Comparison of ENCODE assay signal across 1 cellular context in the genomic region with DNA sequence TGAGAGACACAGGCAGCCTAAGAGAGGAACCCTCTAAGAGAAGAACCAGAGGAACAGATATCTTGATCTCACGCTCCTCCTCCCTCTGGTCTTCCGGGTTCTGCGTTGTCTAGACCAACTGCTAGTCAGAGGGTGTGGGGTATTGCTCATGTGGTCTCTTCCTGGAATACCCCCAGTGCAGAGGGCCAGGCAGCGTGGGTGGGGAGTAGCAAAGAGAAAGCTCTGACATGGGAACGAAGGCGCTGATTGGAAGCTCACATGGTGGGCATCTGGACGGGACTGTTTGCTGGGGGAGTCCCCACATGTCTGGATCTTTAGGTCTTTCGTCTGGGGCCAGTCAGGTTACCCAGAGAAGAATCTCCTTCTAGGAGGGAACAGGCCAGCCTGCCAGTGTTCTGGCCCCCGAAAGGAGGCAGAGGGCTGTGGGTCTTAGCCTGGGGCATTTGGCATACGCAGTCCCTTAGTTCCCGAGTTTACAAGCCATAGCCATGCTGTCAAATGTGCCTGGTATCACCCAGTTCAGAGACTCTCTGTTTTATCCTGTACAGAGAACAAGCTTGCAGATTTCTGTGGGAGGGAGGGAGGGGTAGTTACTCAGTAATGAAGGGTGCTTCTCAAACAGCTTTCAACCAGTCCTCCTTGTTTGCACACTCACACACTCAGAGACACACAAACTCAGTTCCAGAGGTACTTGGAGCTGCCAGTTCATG.
TF ChIP-seq lines count a peak whose summit lies in the region.

No MANE protein-coding gene starts in this region.

TF ChIP-seq in HepG2, 621 proteins besides CTCF, POLR2A, EP300 and RAD21 (continued from another document and continues in another):
- TF ChIP-seq, protein P1, sequence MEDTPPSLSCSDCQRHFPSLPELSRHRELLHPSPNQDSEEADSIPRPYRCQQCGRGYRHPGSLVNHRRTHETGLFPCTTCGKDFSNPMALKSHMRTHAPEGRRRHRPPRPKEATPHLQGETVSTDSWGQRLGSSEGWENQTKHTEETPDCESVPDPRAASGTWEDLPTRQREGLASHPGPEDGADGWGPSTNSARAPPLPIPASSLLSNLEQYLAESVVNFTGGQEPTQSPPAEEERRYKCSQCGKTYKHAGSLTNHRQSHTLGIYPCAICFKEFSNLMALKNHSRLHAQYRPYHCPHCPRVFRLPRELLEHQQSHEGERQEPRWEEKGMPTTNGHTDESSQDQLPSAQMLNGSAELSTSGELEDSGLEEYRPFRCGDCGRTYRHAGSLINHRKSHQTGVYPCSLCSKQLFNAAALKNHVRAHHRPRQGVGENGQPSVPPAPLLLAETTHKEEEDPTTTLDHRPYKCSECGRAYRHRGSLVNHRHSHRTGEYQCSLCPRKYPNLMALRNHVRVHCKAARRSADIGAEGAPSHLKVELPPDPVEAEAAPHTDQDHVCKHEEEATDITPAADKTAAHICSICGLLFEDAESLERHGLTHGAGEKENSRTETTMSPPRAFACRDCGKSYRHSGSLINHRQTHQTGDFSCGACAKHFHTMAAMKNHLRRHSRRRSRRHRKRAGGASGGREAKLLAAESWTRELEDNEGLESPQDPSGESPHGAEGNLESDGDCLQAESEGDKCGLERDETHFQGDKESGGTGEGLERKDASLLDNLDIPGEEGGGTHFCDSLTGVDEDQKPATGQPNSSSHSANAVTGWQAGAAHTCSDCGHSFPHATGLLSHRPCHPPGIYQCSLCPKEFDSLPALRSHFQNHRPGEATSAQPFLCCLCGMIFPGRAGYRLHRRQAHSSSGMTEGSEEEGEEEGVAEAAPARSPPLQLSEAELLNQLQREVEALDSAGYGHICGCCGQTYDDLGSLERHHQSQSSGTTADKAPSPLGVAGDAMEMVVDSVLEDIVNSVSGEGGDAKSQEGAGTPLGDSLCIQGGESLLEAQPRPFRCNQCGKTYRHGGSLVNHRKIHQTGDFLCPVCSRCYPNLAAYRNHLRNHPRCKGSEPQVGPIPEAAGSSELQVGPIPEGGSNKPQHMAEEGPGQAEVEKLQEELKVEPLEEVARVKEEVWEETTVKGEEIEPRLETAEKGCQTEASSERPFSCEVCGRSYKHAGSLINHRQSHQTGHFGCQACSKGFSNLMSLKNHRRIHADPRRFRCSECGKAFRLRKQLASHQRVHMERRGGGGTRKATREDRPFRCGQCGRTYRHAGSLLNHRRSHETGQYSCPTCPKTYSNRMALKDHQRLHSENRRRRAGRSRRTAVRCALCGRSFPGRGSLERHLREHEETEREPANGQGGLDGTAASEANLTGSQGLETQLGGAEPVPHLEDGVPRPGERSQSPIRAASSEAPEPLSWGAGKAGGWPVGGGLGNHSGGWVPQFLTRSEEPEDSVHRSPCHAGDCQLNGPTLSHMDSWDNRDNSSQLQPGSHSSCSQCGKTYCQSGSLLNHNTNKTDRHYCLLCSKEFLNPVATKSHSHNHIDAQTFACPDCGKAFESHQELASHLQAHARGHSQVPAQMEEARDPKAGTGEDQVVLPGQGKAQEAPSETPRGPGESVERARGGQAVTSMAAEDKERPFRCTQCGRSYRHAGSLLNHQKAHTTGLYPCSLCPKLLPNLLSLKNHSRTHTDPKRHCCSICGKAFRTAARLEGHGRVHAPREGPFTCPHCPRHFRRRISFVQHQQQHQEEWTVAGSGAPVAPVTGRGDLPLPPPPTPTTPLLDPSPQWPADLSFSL (CRISPR knock-in tag; IDR thresholded peaks at IDR 0.05) = peak; percentile 34; the same call in 1 of the 2 replicates
- TF ChIP-seq, protein P2, sequence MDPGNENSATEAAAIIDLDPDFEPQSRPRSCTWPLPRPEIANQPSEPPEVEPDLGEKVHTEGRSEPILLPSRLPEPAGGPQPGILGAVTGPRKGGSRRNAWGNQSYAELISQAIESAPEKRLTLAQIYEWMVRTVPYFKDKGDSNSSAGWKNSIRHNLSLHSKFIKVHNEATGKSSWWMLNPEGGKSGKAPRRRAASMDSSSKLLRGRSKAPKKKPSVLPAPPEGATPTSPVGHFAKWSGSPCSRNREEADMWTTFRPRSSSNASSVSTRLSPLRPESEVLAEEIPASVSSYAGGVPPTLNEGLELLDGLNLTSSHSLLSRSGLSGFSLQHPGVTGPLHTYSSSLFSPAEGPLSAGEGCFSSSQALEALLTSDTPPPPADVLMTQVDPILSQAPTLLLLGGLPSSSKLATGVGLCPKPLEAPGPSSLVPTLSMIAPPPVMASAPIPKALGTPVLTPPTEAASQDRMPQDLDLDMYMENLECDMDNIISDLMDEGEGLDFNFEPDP (CRISPR knock-in tag; conservative IDR thresholded peaks at IDR 0.05) = 0 out of 2 replicates have a peak, but pooled peaks have one; percentile 24
- TF ChIP-seq ZFP37 (CRISPR knock-in tag; IDR thresholded peaks at IDR 0.05; ENCODE audit: borderline replicate concordance) (no peak), THYN1 (CRISPR knock-in tag; IDR thresholded peaks at IDR 0.05; ENCODE audit: borderline replicate concordance, low read depth) (no peak), SAFB2 (CRISPR knock-in tag; IDR thresholded peaks at IDR 0.05; ENCODE audit: borderline replicate concordance, low read depth) (no peak), CCDC6 (CRISPR knock-in tag; IDR thresholded peaks at IDR 0.05) (no peak), CEBPG (CRISPR knock-in tag; IDR thresholded peaks at IDR 0.05) (no peak), ZNF138 (CRISPR knock-in tag; IDR thresholded peaks at IDR 0.05; ENCODE audit: low read depth) (no peak), FLYWCH1 (CRISPR knock-in tag; IDR thresholded peaks at IDR 0.05) (no peak), ZNF337 (CRISPR knock-in tag; IDR thresholded peaks at IDR 0.05; ENCODE audit: borderline replicate concordance, low read depth) (no peak), SKI (IDR thresholded peaks at IDR 0.05; ENCODE audit: partially characterized antibody) (peak; percentile 24), ZBTB1 (CRISPR knock-in tag; IDR thresholded peaks at IDR 0.05; ENCODE audit: borderline replicate concordance) (no peak), HOXA3 (CRISPR knock-in tag; IDR thresholded peaks at IDR 0.05) (no peak), ZNF652 (CRISPR knock-in tag; IDR thresholded peaks at IDR 0.05; ENCODE audit: borderline replicate concordance, low read depth) (no peak), ZNF207 (IDR thresholded peaks at IDR 0.05; ENCODE audit: borderline replicate concordance) (no peak)
- TF ChIP-seq, protein P3, sequence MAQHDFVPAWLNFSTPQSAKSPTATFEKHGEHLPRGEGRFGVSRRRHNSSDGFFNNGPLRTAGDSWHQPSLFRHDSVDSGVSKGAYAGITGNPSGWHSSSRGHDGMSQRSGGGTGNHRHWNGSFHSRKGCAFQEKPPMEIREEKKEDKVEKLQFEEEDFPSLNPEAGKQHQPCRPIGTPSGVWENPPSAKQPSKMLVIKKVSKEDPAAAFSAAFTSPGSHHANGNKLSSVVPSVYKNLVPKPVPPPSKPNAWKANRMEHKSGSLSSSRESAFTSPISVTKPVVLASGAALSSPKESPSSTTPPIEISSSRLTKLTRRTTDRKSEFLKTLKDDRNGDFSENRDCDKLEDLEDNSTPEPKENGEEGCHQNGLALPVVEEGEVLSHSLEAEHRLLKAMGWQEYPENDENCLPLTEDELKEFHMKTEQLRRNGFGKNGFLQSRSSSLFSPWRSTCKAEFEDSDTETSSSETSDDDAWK (CRISPR knock-in tag; IDR thresholded peaks at IDR 0.05) = no peak
- TF ChIP-seq, protein P4, sequence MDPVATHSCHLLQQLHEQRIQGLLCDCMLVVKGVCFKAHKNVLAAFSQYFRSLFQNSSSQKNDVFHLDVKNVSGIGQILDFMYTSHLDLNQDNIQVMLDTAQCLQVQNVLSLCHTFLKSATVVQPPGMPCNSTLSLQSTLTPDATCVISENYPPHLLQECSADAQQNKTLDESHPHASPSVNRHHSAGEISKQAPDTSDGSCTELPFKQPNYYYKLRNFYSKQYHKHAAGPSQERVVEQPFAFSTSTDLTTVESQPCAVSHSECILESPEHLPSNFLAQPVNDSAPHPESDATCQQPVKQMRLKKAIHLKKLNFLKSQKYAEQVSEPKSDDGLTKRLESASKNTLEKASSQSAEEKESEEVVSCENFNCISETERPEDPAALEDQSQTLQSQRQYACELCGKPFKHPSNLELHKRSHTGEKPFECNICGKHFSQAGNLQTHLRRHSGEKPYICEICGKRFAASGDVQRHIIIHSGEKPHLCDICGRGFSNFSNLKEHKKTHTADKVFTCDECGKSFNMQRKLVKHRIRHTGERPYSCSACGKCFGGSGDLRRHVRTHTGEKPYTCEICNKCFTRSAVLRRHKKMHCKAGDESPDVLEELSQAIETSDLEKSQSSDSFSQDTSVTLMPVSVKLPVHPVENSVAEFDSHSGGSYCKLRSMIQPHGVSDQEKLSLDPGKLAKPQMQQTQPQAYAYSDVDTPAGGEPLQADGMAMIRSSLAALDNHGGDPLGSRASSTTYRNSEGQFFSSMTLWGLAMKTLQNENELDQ (CRISPR knock-in tag; IDR thresholded peaks at IDR 0.05; ENCODE audit: borderline replicate concordance) = no peak
- TF ChIP-seq, protein P5, sequence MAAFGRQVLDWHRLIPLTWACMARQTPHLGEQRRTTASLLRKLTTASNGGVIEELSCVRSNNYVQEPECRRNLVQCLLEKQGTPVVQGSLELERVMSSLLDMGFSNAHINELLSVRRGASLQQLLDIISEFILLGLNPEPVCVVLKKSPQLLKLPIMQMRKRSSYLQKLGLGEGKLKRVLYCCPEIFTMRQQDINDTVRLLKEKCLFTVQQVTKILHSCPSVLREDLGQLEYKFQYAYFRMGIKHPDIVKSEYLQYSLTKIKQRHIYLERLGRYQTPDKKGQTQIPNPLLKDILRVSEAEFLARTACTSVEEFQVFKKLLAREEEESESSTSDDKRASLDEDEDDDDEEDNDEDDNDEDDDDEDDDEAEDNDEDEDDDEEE (CRISPR knock-in tag; IDR thresholded peaks at IDR 0.05) = no peak
- TF ChIP-seq, protein P6, sequence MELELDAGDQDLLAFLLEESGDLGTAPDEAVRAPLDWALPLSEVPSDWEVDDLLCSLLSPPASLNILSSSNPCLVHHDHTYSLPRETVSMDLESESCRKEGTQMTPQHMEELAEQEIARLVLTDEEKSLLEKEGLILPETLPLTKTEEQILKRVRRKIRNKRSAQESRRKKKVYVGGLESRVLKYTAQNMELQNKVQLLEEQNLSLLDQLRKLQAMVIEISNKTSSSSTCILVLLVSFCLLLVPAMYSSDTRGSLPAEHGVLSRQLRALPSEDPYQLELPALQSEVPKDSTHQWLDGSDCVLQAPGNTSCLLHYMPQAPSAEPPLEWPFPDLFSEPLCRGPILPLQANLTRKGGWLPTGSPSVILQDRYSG (CRISPR knock-in tag; IDR thresholded peaks at IDR 0.05) = no peak
- TF ChIP-seq, protein P7, sequence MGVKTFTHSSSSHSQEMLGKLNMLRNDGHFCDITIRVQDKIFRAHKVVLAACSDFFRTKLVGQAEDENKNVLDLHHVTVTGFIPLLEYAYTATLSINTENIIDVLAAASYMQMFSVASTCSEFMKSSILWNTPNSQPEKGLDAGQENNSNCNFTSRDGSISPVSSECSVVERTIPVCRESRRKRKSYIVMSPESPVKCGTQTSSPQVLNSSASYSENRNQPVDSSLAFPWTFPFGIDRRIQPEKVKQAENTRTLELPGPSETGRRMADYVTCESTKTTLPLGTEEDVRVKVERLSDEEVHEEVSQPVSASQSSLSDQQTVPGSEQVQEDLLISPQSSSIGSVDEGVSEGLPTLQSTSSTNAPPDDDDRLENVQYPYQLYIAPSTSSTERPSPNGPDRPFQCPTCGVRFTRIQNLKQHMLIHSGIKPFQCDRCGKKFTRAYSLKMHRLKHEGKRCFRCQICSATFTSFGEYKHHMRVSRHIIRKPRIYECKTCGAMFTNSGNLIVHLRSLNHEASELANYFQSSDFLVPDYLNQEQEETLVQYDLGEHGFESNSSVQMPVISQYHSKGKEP (CRISPR knock-in tag; IDR thresholded peaks at IDR 0.05) = no peak
- TF ChIP-seq, protein P8, sequence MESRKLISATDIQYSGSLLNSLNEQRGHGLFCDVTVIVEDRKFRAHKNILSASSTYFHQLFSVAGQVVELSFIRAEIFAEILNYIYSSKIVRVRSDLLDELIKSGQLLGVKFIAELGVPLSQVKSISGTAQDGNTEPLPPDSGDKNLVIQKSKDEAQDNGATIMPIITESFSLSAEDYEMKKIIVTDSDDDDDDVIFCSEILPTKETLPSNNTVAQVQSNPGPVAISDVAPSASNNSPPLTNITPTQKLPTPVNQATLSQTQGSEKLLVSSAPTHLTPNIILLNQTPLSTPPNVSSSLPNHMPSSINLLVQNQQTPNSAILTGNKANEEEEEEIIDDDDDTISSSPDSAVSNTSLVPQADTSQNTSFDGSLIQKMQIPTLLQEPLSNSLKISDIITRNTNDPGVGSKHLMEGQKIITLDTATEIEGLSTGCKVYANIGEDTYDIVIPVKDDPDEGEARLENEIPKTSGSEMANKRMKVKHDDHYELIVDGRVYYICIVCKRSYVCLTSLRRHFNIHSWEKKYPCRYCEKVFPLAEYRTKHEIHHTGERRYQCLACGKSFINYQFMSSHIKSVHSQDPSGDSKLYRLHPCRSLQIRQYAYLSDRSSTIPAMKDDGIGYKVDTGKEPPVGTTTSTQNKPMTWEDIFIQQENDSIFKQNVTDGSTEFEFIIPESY (CRISPR knock-in tag; IDR thresholded peaks at IDR 0.05) = no peak
- TF ChIP-seq, protein P9, sequence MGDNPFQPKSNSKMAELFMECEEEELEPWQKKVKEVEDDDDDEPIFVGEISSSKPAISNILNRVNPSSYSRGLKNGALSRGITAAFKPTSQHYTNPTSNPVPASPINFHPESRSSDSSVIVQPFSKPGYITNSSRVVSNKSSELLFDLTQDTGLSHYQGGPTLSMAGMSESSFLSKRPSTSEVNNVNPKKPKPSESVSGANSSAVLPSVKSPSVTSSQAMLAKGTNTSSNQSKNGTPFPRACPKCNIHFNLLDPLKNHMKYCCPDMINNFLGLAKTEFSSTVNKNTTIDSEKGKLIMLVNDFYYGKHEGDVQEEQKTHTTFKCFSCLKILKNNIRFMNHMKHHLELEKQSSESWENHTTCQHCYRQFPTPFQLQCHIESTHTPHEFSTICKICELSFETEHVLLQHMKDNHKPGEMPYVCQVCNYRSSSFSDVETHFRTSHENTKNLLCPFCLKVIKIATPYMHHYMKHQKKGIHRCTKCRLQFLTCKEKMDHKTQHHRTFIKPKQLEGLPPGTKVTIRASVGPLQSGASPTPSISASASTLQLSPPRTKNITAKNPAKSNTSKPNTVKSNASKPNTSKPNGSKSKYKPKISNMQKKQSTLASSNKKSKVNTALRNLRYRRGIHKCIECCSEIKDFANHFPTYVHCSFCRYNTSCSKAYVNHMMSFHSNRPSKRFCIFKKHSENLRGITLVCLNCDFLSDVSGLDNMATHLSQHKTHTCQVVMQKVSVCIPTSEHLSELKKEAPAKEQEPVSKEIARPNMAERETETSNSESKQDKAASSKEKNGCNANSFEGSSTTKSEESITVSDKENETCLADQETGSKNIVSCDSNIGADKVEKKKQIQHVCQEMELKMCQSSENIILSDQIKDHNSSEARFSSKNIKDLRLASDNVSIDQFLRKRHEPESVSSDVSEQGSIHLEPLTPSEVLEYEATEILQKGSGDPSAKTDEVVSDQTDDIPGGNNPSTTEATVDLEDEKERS (CRISPR knock-in tag; IDR thresholded peaks at IDR 0.05) = no peak
- TF ChIP-seq, protein P10, sequence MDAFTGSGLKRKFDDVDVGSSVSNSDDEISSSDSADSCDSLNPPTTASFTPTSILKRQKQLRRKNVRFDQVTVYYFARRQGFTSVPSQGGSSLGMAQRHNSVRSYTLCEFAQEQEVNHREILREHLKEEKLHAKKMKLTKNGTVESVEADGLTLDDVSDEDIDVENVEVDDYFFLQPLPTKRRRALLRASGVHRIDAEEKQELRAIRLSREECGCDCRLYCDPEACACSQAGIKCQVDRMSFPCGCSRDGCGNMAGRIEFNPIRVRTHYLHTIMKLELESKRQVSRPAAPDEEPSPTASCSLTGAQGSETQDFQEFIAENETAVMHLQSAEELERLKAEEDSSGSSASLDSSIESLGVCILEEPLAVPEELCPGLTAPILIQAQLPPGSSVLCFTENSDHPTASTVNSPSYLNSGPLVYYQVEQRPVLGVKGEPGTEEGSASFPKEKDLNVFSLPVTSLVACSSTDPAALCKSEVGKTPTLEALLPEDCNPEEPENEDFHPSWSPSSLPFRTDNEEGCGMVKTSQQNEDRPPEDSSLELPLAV (CRISPR knock-in tag; conservative IDR thresholded peaks at IDR 0.05; ENCODE audit: low read depth) = no peak
